In genomic region chr16:15672514-15673167, GRCh38 we compare ENCODE assay signal across 8 cellular contexts. TPM values are rescaled to one million over a fixed set of nuclear protein-coding genes. Genes with fewer than 3 reads are reported as not detected.
DNase-seq lines count a peak whose midpoint lies in the region; ATAC-seq, FAIRE-seq and TF ChIP-seq lines count a peak whose summit lies in the region.

No MANE protein-coding gene starts in this region.

- no peaks in the 10 kb centered on the region for H3K9me1 ChIP-seq in endothelial cell of umbilical vein (replicated peaks; ENCODE audit: control insufficient read depth, extremely low read depth, insufficient read depth, low read length)

- TF ChIP-seq POLR2A in endothelial cell of umbilical vein (IDR thresholded peaks at IDR 0.05; ENCODE audit: low read depth, low read length) = peak; percentile 77

- peaks cover 25% of the 10 kb centered on the region for H3K79me2 ChIP-seq in endothelial cell of umbilical vein (ENCODE audit: control insufficient read depth, insufficient read depth, low read length)

- H3K9me3 ChIP-seq in CD4-positive, CD25-positive, alpha-beta regulatory T cell (ENCODE audit: control insufficient read depth in 2 of 2, low read length in 2 of 2) = no peaks in the 10 kb centered on the region
- H3K9me3 ChIP-seq in endothelial cell of umbilical vein (replicated peaks; ENCODE audit: control insufficient read depth, insufficient read depth, low read length) (no peaks in the 10 kb centered on the region), mucosa of descending colon (no peaks in the 10 kb centered on the region)

- CTCF ChIA-PET in activated CD8-positive, alpha-beta memory T cell treated with anti-CD3 and anti-CD28 coated beads, Interleukin-2, amount 10 ng/mL, durations not matched to agents 7 days and 5 days (lab: Charles Lee) = interaction anchor here (0.9 to 2.2 kb wide), 3 partner anchors 22 to 34 kb away, joined by 3 to 7 read pairs (median 4); partner anchors contain the start of gene MARF1
- CTCF ChIA-PET in endothelial cell of umbilical vein (lab: Charles Lee) = interaction anchor here (1.2 to 4.3 kb wide), 2 partner anchors 9 to 20 kb away, joined by 6 to 20 read pairs; no protein-coding TSS in a partner anchor

- FAIRE-seq in endothelial cell of umbilical vein (lab: Jason Lieb, UNC) = peak; percentile 99

- dilution Hi-C loops in endothelial cell of umbilical vein (cut with MboI; ENCODE audit: extremely low pct_ligation_motif_present, low sequenced_read_pairs) = no loop called here

- peak; percentile 89 to 96 for ATAC-seq in CD4-positive, CD25-positive, alpha-beta regulatory T cell (ENCODE audit: low read depth in 2 of 2)
- ATAC-seq in activated CD8-positive, alpha-beta memory T cell treated with anti-CD3 and anti-CD28 coated beads, Interleukin-2, amount 10 ng/mL, durations not matched to agents 7 days and 5 days = peak; percentile 94
- ATAC-seq in mucosa of descending colon (peak; percentile 98), GM18870 (IDR thresholded peaks at IDR 0.05; ENCODE audit: unreplicated experiment) (no peak), GM18511 (IDR thresholded peaks at IDR 0.05; ENCODE audit: unreplicated experiment) (no peak)

- peak overlapping the region; percentile 94 to 96 (median 96) for H3K27ac Mint-ChIP-seq in CD4-positive, CD25-positive, alpha-beta regulatory T cell
- peak overlapping the region; percentile 91 for H3K27ac Mint-ChIP-seq in activated CD8-positive, alpha-beta memory T cell treated with anti-CD3 and anti-CD28 coated beads, Interleukin-2, amount 10 ng/mL, durations not matched to agents 7 days and 5 days

- no peaks in the 10 kb centered on the region for H4K20me1 ChIP-seq in endothelial cell of umbilical vein (replicated peaks; ENCODE audit: control insufficient read depth, extremely low read depth, insufficient read depth, low read length)

- peak overlapping the region; percentile 92 for H3K27ac ChIP-seq in CD4-positive, CD25-positive, alpha-beta regulatory T cell (ENCODE audit: insufficient read depth, low read length, poor library complexity, severe bottlenecking)
- H3K27ac ChIP-seq in endothelial cell of umbilical vein (ENCODE audit: insufficient read depth, low read depth, low read length) = peak overlapping the region; percentile 99

- DNase-seq in CD4-positive, CD25-positive, alpha-beta regulatory T cell = peak; percentile 55 to 94 (median 82)
- DNase-seq in NCI-H2196 (lab: John Stamatoyannopoulos, UW; ENCODE audit: unreplicated experiment) (peak; percentile 95), endothelial cell of umbilical vein (ENCODE audit: low read depth, low spot score) (peak; percentile 99), mucosa of descending colon (peak; percentile 80 to 90 (median 84))
- peak; percentile 86 for DNase-seq in activated CD8-positive, alpha-beta memory T cell treated with anti-CD3 and anti-CD28 coated beads, Interleukin-2, amount 10 ng/mL, durations not matched to agents 7 days and 5 days
- DNase-seq in stimulated activated CD8-positive, alpha-beta memory T cell treated with anti-CD3 and anti-CD28 coated beads, Interleukin-2, amount 100 ng/mL, for 48 hours (ENCODE audit: low read depth in 2 of 2) = peak; percentile 15 to 40

- peak overlapping the region; percentile 85 for H3K4me2 ChIP-seq in endothelial cell of umbilical vein (ENCODE audit: insufficient read depth, low read length)

- H2AFZ ChIP-seq in endothelial cell of umbilical vein (ENCODE audit: low read depth, low read length) = peak overlapping the region; percentile 2

- peaks cover 21% of the 10 kb centered on the region for H3K4me1 ChIP-seq in CD4-positive, CD25-positive, alpha-beta regulatory T cell (ENCODE audit: control insufficient read depth, insufficient read depth, low read length, poor library complexity, severe bottlenecking)
- H3K4me1 ChIP-seq in endothelial cell of umbilical vein (ENCODE audit: control insufficient read depth, extremely low read depth, insufficient read depth, low read length) (peaks cover 21% of the 10 kb centered on the region), mucosa of descending colon (ENCODE audit: low read depth) (peaks cover 8% of the 10 kb centered on the region)

- H3K27me3 Mint-ChIP-seq in CD4-positive, CD25-positive, alpha-beta regulatory T cell = no peaks in the 10 kb centered on the region
- no peaks in the 10 kb centered on the region for H3K27me3 Mint-ChIP-seq in activated CD8-positive, alpha-beta memory T cell treated with anti-CD3 and anti-CD28 coated beads, Interleukin-2, amount 10 ng/mL, durations not matched to agents 7 days and 5 days

- H3K4me1 Mint-ChIP-seq in CD4-positive, CD25-positive, alpha-beta regulatory T cell = peaks cover 6 to 64% (median 33%) of the 10 kb centered on the region in 4 donors
- H3K4me1 Mint-ChIP-seq in activated CD8-positive, alpha-beta memory T cell treated with anti-CD3 and anti-CD28 coated beads, Interleukin-2, amount 10 ng/mL, durations not matched to agents 7 days and 5 days = peaks cover 35% of the 10 kb centered on the region

- H3K4me3 Mint-ChIP-seq in CD4-positive, CD25-positive, alpha-beta regulatory T cell = peak overlapping the region; percentile 28 to 85 (median 65)
- peak overlapping the region; percentile 30 for H3K4me3 Mint-ChIP-seq in activated CD8-positive, alpha-beta memory T cell treated with anti-CD3 and anti-CD28 coated beads, Interleukin-2, amount 10 ng/mL, durations not matched to agents 7 days and 5 days

- H3K9ac ChIP-seq in endothelial cell of umbilical vein (replicated peaks; ENCODE audit: extremely low read depth, insufficient read depth, low read length) = peak overlapping the region; percentile 86

- peaks cover 42% of the 10 kb centered on the region for H3K36me3 ChIP-seq in CD4-positive, CD25-positive, alpha-beta regulatory T cell (ENCODE audit: control insufficient read depth, insufficient read depth, low read length)
- H3K36me3 ChIP-seq in endothelial cell of umbilical vein (ENCODE audit: control insufficient read depth in 2 of 2, extremely low read depth in 1 of 2, insufficient read depth in 2 of 2, low read length in 2 of 2) (peaks cover 9 to 10% of the 10 kb centered on the region in 2 experiments), mucosa of descending colon (ENCODE audit: low read depth) (peaks cover 5% of the 10 kb centered on the region)

- peaks cover 28% of the 10 kb centered on the region for H3K36me3 Mint-ChIP-seq in CD4-positive, CD25-positive, alpha-beta regulatory T cell
- peaks cover 41% of the 10 kb centered on the region for H3K36me3 Mint-ChIP-seq in activated CD8-positive, alpha-beta memory T cell treated with anti-CD3 and anti-CD28 coated beads, Interleukin-2, amount 10 ng/mL, durations not matched to agents 7 days and 5 days

- TF ChIP-seq CTCF in endothelial cell of umbilical vein (IDR thresholded peaks at IDR 0.05; ENCODE audit: extremely low read depth in 1 of 2, insufficient read depth in 1 of 2, low read depth in 1 of 2, low read length in 2 of 2) (no peak), mucosa of descending colon (IDR thresholded peaks at IDR 0.05) (no peak)

- BruUV-seq in endothelial cell of umbilical vein (replicated peaks; lab: Mats Ljungman, UMichigan) = TSS peak; percentile 95

- POLR2A ChIA-PET in endothelial cell of umbilical vein (lab: Charles Lee) = interaction anchor here (0.6 kb wide), 1 partner anchor 30 kb away, joined by 3 read pairs; the partner anchor contains the start of gene MARF1

- intact Hi-C loops in endothelial cell of umbilical vein (cut with micrococcal nuclease) = loop anchor here (1.0 kb wide), 2 partner anchors 22 to 29 kb away; partner anchors contain the start of genes MARF1 and NDE1
- intact Hi-C loops in mucosa of descending colon (cut with DNase I, micrococcal nuclease) = no loop called here

- no peaks in the 10 kb centered on the region for H3K9me3 Mint-ChIP-seq in CD4-positive, CD25-positive, alpha-beta regulatory T cell
- no peaks in the 10 kb centered on the region for H3K9me3 Mint-ChIP-seq in activated CD8-positive, alpha-beta memory T cell treated with anti-CD3 and anti-CD28 coated beads, Interleukin-2, amount 10 ng/mL, durations not matched to agents 7 days and 5 days (ENCODE audit: low read depth)

- H3K4me3 ChIP-seq in CD4-positive, CD25-positive, alpha-beta regulatory T cell (ENCODE audit: low read depth, low read length) = peak overlapping the region; percentile 37
- H3K4me3 ChIP-seq in endothelial cell of umbilical vein (replicated peaks in 1 of 3; ENCODE audit: insufficient read depth in 1 of 3, low read depth in 1 of 3, low read length in 3 of 3) = peak overlapping the region in 1 of 3 experiments; percentile 26
- no peak overlapping the region for H3K4me3 ChIP-seq in mucosa of descending colon

- no peaks in the 10 kb centered on the region for H3K27me3 ChIP-seq in CD4-positive, CD25-positive, alpha-beta regulatory T cell (ENCODE audit: control insufficient read depth, insufficient read depth, low read length)
- no peaks in the 10 kb centered on the region for H3K27me3 ChIP-seq in endothelial cell of umbilical vein (ENCODE audit: control insufficient read depth in 2 of 2, insufficient read depth in 2 of 2, low read length in 2 of 2)

RNA-seq across cellular contexts. Expression of gene NDE1, which starts 22.6 kb away (rescaled TPM):
- 146 TPM for total RNA-seq in CD4-positive, CD25-positive, alpha-beta regulatory T cell
- 10 to 100 TPM; 32.5 to 44.6 (median 42.5) TPM for polyA plus RNA-seq in CD4-positive, CD25-positive, alpha-beta regulatory T cell
- 100 to 1,000 TPM; 127 to 138 TPM for total RNA-seq in activated CD8-positive, alpha-beta memory T cell treated with anti-CD3 and anti-CD28 coated beads, Interleukin-2, amount 10 ng/mL, durations not matched to agents 7 days and 5 days
- 89.1 and 90.2 TPM in 2 replicates for total RNA-seq in endothelial cell of umbilical vein
- 26.3 and 28.0 TPM in 2 replicates for polyA plus RNA-seq in endothelial cell of umbilical vein
- polyA plus RNA-seq in endothelial cell of umbilical vein (2011; cell fraction: cytosol; rRNA removed) = 48.8 and 53.7 TPM in 2 replicates
- 39.1 and 46.3 TPM in 2 replicates for polyA plus RNA-seq in endothelial cell of umbilical vein (2011; cell fraction: nucleus; rRNA removed)
- polyA plus RNA-seq in endothelial cell of umbilical vein (2012) = 34.0 and 40.2 TPM in 2 replicates
- 32.1 and 40.4 TPM in 2 replicates for polyA minus RNA-seq in endothelial cell of umbilical vein
- 38.9 TPM for polyA minus RNA-seq in endothelial cell of umbilical vein (2011; cell fraction: cytosol; rRNA and poly(A)+ RNA removed)
- 20.3 and 27.6 TPM in 2 replicates for polyA minus RNA-seq in endothelial cell of umbilical vein (2011; cell fraction: nucleus; rRNA and poly(A)+ RNA removed)
- 10 to 100 TPM; 27.2 to 46.6 (median 33.9) TPM for total RNA-seq in mucosa of descending colon

RNA-seq across cellular contexts. Expression of gene MARF1, which starts 29.7 kb away (rescaled TPM):
- total RNA-seq in CD4-positive, CD25-positive, alpha-beta regulatory T cell = 208 TPM
- polyA plus RNA-seq in CD4-positive, CD25-positive, alpha-beta regulatory T cell = 10 to 100 TPM; 13.7 to 21.6 (median 17.0) TPM
- total RNA-seq in activated CD8-positive, alpha-beta memory T cell treated with anti-CD3 and anti-CD28 coated beads, Interleukin-2, amount 10 ng/mL, durations not matched to agents 7 days and 5 days = 10 to 100 TPM; 67.7 to 75.3 TPM
- 54.3 and 58.5 TPM in 2 replicates for total RNA-seq in endothelial cell of umbilical vein
- polyA plus RNA-seq in endothelial cell of umbilical vein = 11.5 and 14.6 TPM in 2 replicates
- polyA plus RNA-seq in endothelial cell of umbilical vein (2011; cell fraction: cytosol; rRNA removed) = 13.7 and 14.1 TPM in 2 replicates
- polyA plus RNA-seq in endothelial cell of umbilical vein (2011; cell fraction: nucleus; rRNA removed) = 59.8 and 76.4 TPM in 2 replicates
- polyA plus RNA-seq in endothelial cell of umbilical vein (2012) = 19.2 and 26.2 TPM in 2 replicates
- polyA minus RNA-seq in endothelial cell of umbilical vein = 64.0 and 70.4 TPM in 2 replicates
- 12.7 TPM for polyA minus RNA-seq in endothelial cell of umbilical vein (2011; cell fraction: cytosol; rRNA and poly(A)+ RNA removed)
- polyA minus RNA-seq in endothelial cell of umbilical vein (2011; cell fraction: nucleus; rRNA and poly(A)+ RNA removed) = 48.0 and 72.1 TPM in 2 replicates
- 100 to 1,000 TPM in 1 of 3 donors, 10 to 100 TPM in 2; 60.1 to 162 (median 90.9) TPM for total RNA-seq in mucosa of descending colon

Comparison
In these comparisons a context has a peak if more than half of its experiments do, and no peak if none do; other contexts are left out.
1. ATAC-seq: peak in CD4-positive, CD25-positive, alpha-beta regulatory T cell (2 of 2), activated CD8-positive, alpha-beta memory T cell treated with anti-CD3 and anti-CD28 coated beads, Interleukin-2, amount 10 ng/mL, durations not matched to agents 7 days and 5 days (single experiment) and mucosa of descending colon (single experiment); none in GM18870 (single experiment) and GM18511 (single experiment).
2. DNase-seq: peak in every context shown above with its lines; median percentile 99 in endothelial cell of umbilical vein; 95 in NCI-H2196; 86 in activated CD8-positive, alpha-beta memory T cell treated with anti-CD3 and anti-CD28 coated beads, Interleukin-2, amount 10 ng/mL, durations not matched to agents 7 days and 5 days; 84 in mucosa of descending colon; 82 in CD4-positive, CD25-positive, alpha-beta regulatory T cell; 28 in stimulated activated CD8-positive, alpha-beta memory T cell treated with anti-CD3 and anti-CD28 coated beads, Interleukin-2, amount 100 ng/mL, for 48 hours.